16 cellular contexts compared by ENCODE assay signal in the genomic region with DNA sequence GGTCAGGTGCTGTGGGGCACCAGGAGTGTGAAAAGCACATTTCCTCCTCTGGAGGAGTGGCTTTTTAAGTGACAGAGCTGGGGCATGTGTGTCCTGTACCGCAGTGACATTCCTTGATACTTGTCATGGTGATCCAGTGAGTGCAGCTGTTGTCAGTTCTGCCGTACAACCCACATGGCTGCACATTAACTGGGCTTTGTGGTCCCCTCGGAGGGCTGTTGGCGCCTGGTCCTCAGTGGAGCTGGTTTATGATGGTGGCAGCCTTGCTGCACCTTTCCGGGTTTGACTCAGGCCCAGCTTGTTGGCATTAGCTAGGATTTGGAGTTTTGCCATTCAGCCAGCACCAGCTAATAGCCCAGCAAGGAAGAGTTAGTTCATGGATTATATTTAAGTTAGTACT. TPM values are rescaled to one million over a fixed set of nuclear protein-coding genes. Genes with fewer than 3 reads are reported as not detected.
A peak's percentile ranks its signal among the peaks of the same experiment; 100 is the strongest.
DNase-seq lines count a peak whose midpoint lies in the region; ATAC-seq and TF ChIP-seq lines count a peak whose summit lies in the region.
"Had no signal": no experiment of that assay in that cellular context is flagged by ENCODE, and none has a peak within 500 bp of the region (broad histone marks: within the 10 kb centered on the region; RNA-seq: fewer than 3 reads in every experiment).

No MANE protein-coding gene starts in this region.

- peaks cover 49% of the 10 kb centered on the region for H3K4me1 Mint-ChIP-seq in chondrocyte (ENCODE audit: low read depth)

- no peak overlapping the region for H3K27ac Mint-ChIP-seq in chondrocyte (ENCODE audit: unreplicated experiment)
- H3K27ac Mint-ChIP-seq: activated naive CD4-positive, alpha-beta T cell treated with anti-CD3 and anti-CD28 coated beads, Interleukin-2, amount 50 U/mL, for 24 hours; activated T-cell treated with anti-CD3 and anti-CD28 coated beads, Interleukin-2, amount 50 U/mL, for 24 hours; natural killer cell had no signal

- H3K27me3 Mint-ChIP-seq in chondrocyte (ENCODE audit: low read depth) = no peaks in the 10 kb centered on the region
- H3K27me3 Mint-ChIP-seq: activated naive CD4-positive, alpha-beta T cell treated with anti-CD3 and anti-CD28 coated beads, Interleukin-2, amount 50 U/mL, for 24 hours; activated T-cell treated with anti-CD3 and anti-CD28 coated beads, Interleukin-2, amount 50 U/mL, for 24 hours had no signal

- no peak for TF ChIP-seq EP300 in neural cell (conservative IDR thresholded peaks at IDR 0.05; ENCODE audit: poor library complexity, severe bottlenecking)

- no peak for TF ChIP-seq CTCF in neural cell (IDR thresholded peaks at IDR 0.05; ENCODE audit: poor library complexity, severe bottlenecking)
- TF ChIP-seq CTCF in chondrocyte (IDR thresholded peaks at IDR 0.05) = no peak

- peaks cover 7% of the 10 kb centered on the region for H3K36me3 Mint-ChIP-seq in chondrocyte (ENCODE audit: low read depth)
- H3K36me3 Mint-ChIP-seq: natural killer cell had no signal

- H3K9me2 ChIP-seq in neural cell (ENCODE audit: insufficient read depth, low read length) = no peaks in the 10 kb centered on the region

- H3K4me3 ChIP-seq in neural cell (ENCODE audit: low read length) = peak overlapping the region; percentile 35
- H3K4me3 ChIP-seq: GM12878 had no signal

- H4K20me1 ChIP-seq in neural cell (ENCODE audit: insufficient read depth) = no peaks in the 10 kb centered on the region

- H3K9me3 ChIP-seq in neural cell (ENCODE audit: low read length) = no peaks in the 10 kb centered on the region

- peak overlapping the region; percentile 44 for H3K9ac ChIP-seq in neural cell (ENCODE audit: low read length)

- DNase-seq in D341Med (ENCODE audit: low spot score) (peak; percentile 58), NCI-H69 (lab: John Stamatoyannopoulos, UW) (peak; percentile 56), chondrocyte (ENCODE audit: low spot score) (no peak), iPS-NIHi11 (ENCODE audit: low spot score) (no peak)
- DNase-seq: activated T-cell treated with anti-CD3 and anti-CD28 coated beads, Interleukin-2, amount 50 U/mL, for 24 hours; brain microvascular endothelial cell; effector CD4-positive, alpha-beta T cell; Karpas-422; natural killer cell; stimulated activated CD4-positive, alpha-beta T cell treated with anti-CD3 and anti-CD28 coated beads, Interleukin-1b, Interleukin-23, amount 100 ng/mL, for 48 hours had no signal

- H3K9me3 Mint-ChIP-seq in chondrocyte (ENCODE audit: low read depth) = no peaks in the 10 kb centered on the region
- H3K9me3 Mint-ChIP-seq: activated naive CD4-positive, alpha-beta T cell treated with anti-CD3 and anti-CD28 coated beads, Interleukin-2, amount 50 U/mL, for 24 hours; activated T-cell treated with anti-CD3 and anti-CD28 coated beads, Interleukin-2, amount 50 U/mL, for 24 hours; natural killer cell had no signal

- H2AFZ ChIP-seq in neural cell (ENCODE audit: low read depth, low read length) = no peak overlapping the region

- no peaks in the 10 kb centered on the region for H3K27me3 ChIP-seq in neural cell (ENCODE audit: insufficient read depth, low read depth, low read length)
- H3K27me3 ChIP-seq: brain microvascular endothelial cell had no signal

- no peak overlapping the region for H3K4me2 ChIP-seq in neural cell (ENCODE audit: low read length)

- H3K36me3 ChIP-seq in neural cell (ENCODE audit: insufficient read depth, low read length) = no peaks in the 10 kb centered on the region
- H3K36me3 ChIP-seq: brain microvascular endothelial cell had no signal

- no peak for ATAC-seq in HG03196 (IDR thresholded peaks at IDR 0.05; ENCODE audit: unreplicated experiment)
- ATAC-seq in GM18907 (IDR thresholded peaks at IDR 0.05; ENCODE audit: unreplicated experiment) = no peak
- ATAC-seq: GM12878, natural killer cell had no signal

- no peak overlapping the region for H3K4me3 Mint-ChIP-seq in chondrocyte (ENCODE audit: unreplicated experiment)
- H3K4me3 Mint-ChIP-seq: activated naive CD4-positive, alpha-beta T cell treated with anti-CD3 and anti-CD28 coated beads, Interleukin-2, amount 50 U/mL, for 24 hours; activated T-cell treated with anti-CD3 and anti-CD28 coated beads, Interleukin-2, amount 50 U/mL, for 24 hours had no signal

- TF ChIP-seq RAD21 in neural cell (conservative IDR thresholded peaks at IDR 0.05) = no peak

- no peaks in the 10 kb centered on the region for H3F3A ChIP-seq in neural cell (ENCODE audit: insufficient read depth, low read length, poor library complexity, severe bottlenecking)

- peak overlapping the region; percentile 70 for H3K27ac ChIP-seq in cingulate gyrus (ENCODE audit: low read depth, low read length)
- H3K27ac ChIP-seq in neural cell (ENCODE audit: low read length) = peak overlapping the region; percentile 71
- H3K27ac ChIP-seq: brain microvascular endothelial cell had no signal

- no peaks in the 10 kb centered on the region for H3K79me2 ChIP-seq in neural cell (replicated peaks; ENCODE audit: insufficient read depth, low read length)

TF ChIP-seq in neural cell, 6 proteins besides CTCF, POLR2A, EP300 and RAD21:
- TF ChIP-seq SMC3 (conservative IDR thresholded peaks at IDR 0.05; ENCODE audit: poor library complexity) (no peak), MXI1 (conservative IDR thresholded peaks at IDR 0.05; ENCODE audit: poor library complexity, severe bottlenecking) (no peak), EZH2 (IDR thresholded peaks at IDR 0.05; ENCODE audit: borderline replicate concordance, insufficient read depth, low read length, poor library complexity, severe bottlenecking) (no peak)
- TF ChIP-seq, protein P1, sequence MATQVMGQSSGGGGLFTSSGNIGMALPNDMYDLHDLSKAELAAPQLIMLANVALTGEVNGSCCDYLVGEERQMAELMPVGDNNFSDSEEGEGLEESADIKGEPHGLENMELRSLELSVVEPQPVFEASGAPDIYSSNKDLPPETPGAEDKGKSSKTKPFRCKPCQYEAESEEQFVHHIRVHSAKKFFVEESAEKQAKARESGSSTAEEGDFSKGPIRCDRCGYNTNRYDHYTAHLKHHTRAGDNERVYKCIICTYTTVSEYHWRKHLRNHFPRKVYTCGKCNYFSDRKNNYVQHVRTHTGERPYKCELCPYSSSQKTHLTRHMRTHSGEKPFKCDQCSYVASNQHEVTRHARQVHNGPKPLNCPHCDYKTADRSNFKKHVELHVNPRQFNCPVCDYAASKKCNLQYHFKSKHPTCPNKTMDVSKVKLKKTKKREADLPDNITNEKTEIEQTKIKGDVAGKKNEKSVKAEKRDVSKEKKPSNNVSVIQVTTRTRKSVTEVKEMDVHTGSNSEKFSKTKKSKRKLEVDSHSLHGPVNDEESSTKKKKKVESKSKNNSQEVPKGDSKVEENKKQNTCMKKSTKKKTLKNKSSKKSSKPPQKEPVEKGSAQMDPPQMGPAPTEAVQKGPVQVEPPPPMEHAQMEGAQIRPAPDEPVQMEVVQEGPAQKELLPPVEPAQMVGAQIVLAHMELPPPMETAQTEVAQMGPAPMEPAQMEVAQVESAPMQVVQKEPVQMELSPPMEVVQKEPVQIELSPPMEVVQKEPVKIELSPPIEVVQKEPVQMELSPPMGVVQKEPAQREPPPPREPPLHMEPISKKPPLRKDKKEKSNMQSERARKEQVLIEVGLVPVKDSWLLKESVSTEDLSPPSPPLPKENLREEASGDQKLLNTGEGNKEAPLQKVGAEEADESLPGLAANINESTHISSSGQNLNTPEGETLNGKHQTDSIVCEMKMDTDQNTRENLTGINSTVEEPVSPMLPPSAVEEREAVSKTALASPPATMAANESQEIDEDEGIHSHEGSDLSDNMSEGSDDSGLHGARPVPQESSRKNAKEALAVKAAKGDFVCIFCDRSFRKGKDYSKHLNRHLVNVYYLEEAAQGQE (IDR thresholded peaks at IDR 0.05; ENCODE audit: borderline replicate concordance) = no peak

RNA-seq across cellular contexts. Expression of gene WDR25, which starts 23.8 kb away (rescaled TPM):
- 26.3 and 30.2 TPM in 2 replicates for polyA plus RNA-seq in neural cell
- polyA minus RNA-seq in neural cell = 31.4 and 39.8 TPM in 2 replicates
- total RNA-seq in chondrocyte = 11.4 to 15.7 TPM (median 14.5 TPM) in 3 replicates

Comparison
In these comparisons a context has a peak if more than half of its experiments do, and no peak if none do; other contexts are left out.
1. DNase-seq: peak in D341Med (single experiment) and NCI-H69 (single experiment); none in chondrocyte (single experiment) and iPS-NIHi11 (single experiment).